In the genomic region with DNA sequence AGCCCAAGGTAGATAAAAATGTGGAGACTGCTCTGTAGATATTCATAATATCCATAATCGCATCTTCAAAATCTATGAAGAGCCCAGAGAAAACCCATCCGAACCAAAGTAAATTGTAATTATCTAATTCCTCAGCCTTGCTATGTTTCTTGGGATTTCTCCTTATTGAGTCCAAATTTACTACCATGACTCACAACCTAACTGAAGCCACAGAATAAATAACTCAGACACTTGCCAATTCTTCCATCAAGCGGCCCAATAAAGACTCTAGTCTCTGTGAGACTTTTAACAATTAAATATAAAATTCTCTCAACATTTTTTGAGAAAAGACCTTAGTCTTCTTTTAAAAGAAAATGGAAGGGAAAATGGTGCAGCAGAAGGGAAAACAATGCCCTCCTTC, we compare ENCODE assay signal across 21 cellular contexts.
DNase-seq lines count a peak whose midpoint lies in the region; ATAC-seq and TF ChIP-seq lines count a peak whose summit lies in the region.
"Had no signal": no experiment of that assay in that cellular context is flagged by ENCODE, and none has a peak within 500 bp of the region (broad histone marks: within the 10 kb centered on the region; RNA-seq: fewer than 3 reads in every experiment).

No MANE protein-coding gene starts in this region.

- H3K9ac ChIP-seq in H9 (ENCODE audit: extremely low read depth, insufficient read length, low read length) = no peak overlapping the region

- H3K4me3 Mint-ChIP-seq in endothelial cell (ENCODE audit: unreplicated experiment) (no peak overlapping the region), H9 (no peak overlapping the region)
- H3K4me3 Mint-ChIP-seq: CD8-positive, alpha-beta T cell had no signal

- H3K23ac ChIP-seq in H9 (ENCODE audit: insufficient read length, low read depth, low read length) = no peak overlapping the region

- H3K4me1 ChIP-seq in aorta (ENCODE audit: control insufficient read depth in 1 of 2, insufficient read depth in 2 of 2, low read length in 2 of 2) (no peaks in the 10 kb centered on the region), H9 (ENCODE audit: insufficient read depth, low read length) (no peaks in the 10 kb centered on the region)

- H3K79me1 ChIP-seq in H9 (ENCODE audit: insufficient read depth, low read depth, low read length, poor library complexity, severe bottlenecking) = no peaks in the 10 kb centered on the region

- no peak overlapping the region for H2AFZ ChIP-seq in H9 (ENCODE audit: low read length)

- H3K79me2 ChIP-seq in H9 (ENCODE audit: insufficient read depth, low read length) = no peaks in the 10 kb centered on the region

- no peak overlapping the region for H3K4me3 ChIP-seq in aorta (ENCODE audit: low read length in 2 of 2)
- H3K4me3 ChIP-seq: Peyer's patch had no signal

- no peaks in the 10 kb centered on the region for H4K20me1 ChIP-seq in H9 (ENCODE audit: control insufficient read depth, insufficient read depth, insufficient read length)

- H3K27me3 ChIP-seq in aorta (ENCODE audit: control insufficient read depth in 1 of 2, insufficient read depth in 2 of 2, low read length in 1 of 2) (no peaks in the 10 kb centered on the region), H9 (ENCODE audit: insufficient read depth, low read length) (no peaks in the 10 kb centered on the region)
- H3K27me3 ChIP-seq: Peyer's patch had no signal

- no peak overlapping the region for H3K56ac ChIP-seq in H9 (ENCODE audit: insufficient read length, low read depth, low read length)

- no peaks in the 10 kb centered on the region for H3K36me3 Mint-ChIP-seq in endothelial cell (ENCODE audit: low read depth, unreplicated experiment)
- H3K36me3 Mint-ChIP-seq in H9 (ENCODE audit: insufficient read depth in 1 of 3, low read depth in 3 of 3) = no peaks in the 10 kb centered on the region
- H3K36me3 Mint-ChIP-seq: CD8-positive, alpha-beta T cell had no signal

- H3T11ph ChIP-seq in H9 (ENCODE audit: low read length) = no peak overlapping the region

- H4K91ac ChIP-seq in H9 (ENCODE audit: insufficient read length, low read depth, low read length) = no peak overlapping the region

- H3K27me3 Mint-ChIP-seq in endothelial cell (ENCODE audit: unreplicated experiment) (no peaks in the 10 kb centered on the region), H9 (ENCODE audit: low read depth) (no peaks in the 10 kb centered on the region)

- H2BK15ac ChIP-seq in H9 (ENCODE audit: low read depth, low read length) = no peak overlapping the region

- H3K14ac ChIP-seq in H9 (ENCODE audit: insufficient read depth, low read length) = no peak overlapping the region

- H2BK12ac ChIP-seq in H9 (ENCODE audit: insufficient read length, low read depth, low read length) = no peak overlapping the region

- no peak overlapping the region for H4K8ac ChIP-seq in H9 (replicated peaks; ENCODE audit: insufficient read length, low read depth, low read length)

- DNase-seq in left ventricle myocardium superior = no peak
- no peak for DNase-seq in Right ventricle myocardium inferior (ENCODE audit: missing footprints)
- DNase-seq in endothelial cell (ENCODE audit: low spot score) = no peak
- DNase-seq in renal cortical epithelial cell (ENCODE audit: low read depth) = peak; percentile 78
- no peak for DNase-seq in aorta
- DNase-seq in SIG-M5 (lab: John Stamatoyannopoulos, UW) = no peak
- no peak for DNase-seq in H9
- DNase-seq in LoVo (ENCODE audit: low spot score) = no peak
- DNase-seq: AML-193; C1 segment of cervical spinal cord; CD8-positive, alpha-beta T cell; GOT3; Kasumi-1; NCI-H1105; NCI-H2029 treated with DMSO at 0.1 percent for 48 hours; NCI-H345; NCI-H524; NCI-H774; NK-92 treated with Interleukin-12 subunit alpha and Interleukin-12 subunit beta, amount 100 ng/mL, for 24 hours; Peyer's patch had no signal

- no peak overlapping the region for H2BK5ac ChIP-seq in H9 (ENCODE audit: insufficient read length, low read length)

- 37 to 44% methylated on average over 3 of the region's 3 CpGs for WGBS in aorta, 2 donors
- no CpG with 5 or more reads among the region's 3 CpGs for WGBS in H9 (ENCODE audit: extremely low coverage, insufficient read length, low lambda C conversion rate)

- no peaks in the 10 kb centered on the region for H3K23me2 ChIP-seq in H9 (ENCODE audit: insufficient read length, low read depth, low read length, poor library complexity, severe bottlenecking)

- H3K4me2 ChIP-seq in H9 (ENCODE audit: insufficient read depth, insufficient read length, low read length) = no peak overlapping the region

- H2BK120ac ChIP-seq in H9 (ENCODE audit: low read depth, low read length, poor library complexity, severe bottlenecking) = no peak overlapping the region

- no peak overlapping the region for H3K4ac ChIP-seq in H9 (ENCODE audit: low read depth, low read length)

- no peak overlapping the region for H3K18ac ChIP-seq in H9 (ENCODE audit: insufficient read length, low read depth, low read length)

- no peak overlapping the region for H4K5ac ChIP-seq in H9 (ENCODE audit: insufficient read length, low read depth, low read length)

- H2BK20ac ChIP-seq in H9 (ENCODE audit: low read depth, low read length, poor library complexity, severe bottlenecking) = no peak overlapping the region

- H3K9me3 ChIP-seq in aorta (ENCODE audit: control insufficient read depth, low read length) (no peaks in the 10 kb centered on the region), H9 (ENCODE audit: control insufficient read depth, low read depth, low read length) (no peaks in the 10 kb centered on the region)
- H3K9me3 ChIP-seq: Peyer's patch had no signal

- intact Hi-C loops in left ventricle myocardium superior (cut with micrococcal nuclease) (no loop called here), Right ventricle myocardium inferior (cut with DNase I) (no loop called here), aorta (cut with DNase I) (no loop called here)

- no peaks in the 10 kb centered on the region for H3K9me3 Mint-ChIP-seq in endothelial cell (ENCODE audit: unreplicated experiment)
- H3K9me3 Mint-ChIP-seq in H9 = no peaks in the 10 kb centered on the region
- H3K9me3 Mint-ChIP-seq: CD8-positive, alpha-beta T cell had no signal

- no peak overlapping the region for H3K27ac ChIP-seq in aorta (ENCODE audit: low read depth in 1 of 2, low read length in 2 of 2)
- H3K27ac ChIP-seq in H9 (ENCODE audit: insufficient read length, low read depth, low read length) = no peak overlapping the region
- H3K27ac ChIP-seq: Peyer's patch had no signal

- TF ChIP-seq CTCF in endothelial cell (IDR thresholded peaks at IDR 0.05; ENCODE audit: unreplicated experiment) (no peak), H9 (conservative IDR thresholded peaks at IDR 0.05) (no peak)

- H3K4me1 Mint-ChIP-seq in endothelial cell (ENCODE audit: unreplicated experiment) (peaks cover 30% of the 10 kb centered on the region), H9 (peaks cover 8 to 10% of the 10 kb centered on the region in 2 experiments; a peak in 3 of 4 replicates)

- ATAC-seq in left ventricle myocardium superior = peak; percentile 58
- ATAC-seq in Right ventricle myocardium inferior = no peak
- peak; percentile 33 for ATAC-seq in aorta (ENCODE audit: low FRiP score)
- ATAC-seq: CD8-positive, alpha-beta T cell; HCT116 had no signal

- H3K27ac Mint-ChIP-seq in endothelial cell (ENCODE audit: unreplicated experiment) (peak overlapping the region; percentile 26), H9 (no peak overlapping the region)
- H3K27ac Mint-ChIP-seq: CD8-positive, alpha-beta T cell had no signal

- no peaks in the 10 kb centered on the region for H3K36me3 ChIP-seq in aorta (ENCODE audit: control insufficient read depth in 1 of 2, insufficient read depth in 2 of 2, low read length in 1 of 2)
- H3K36me3 ChIP-seq: Peyer's patch had no signal

- no peak overlapping the region for H2AK5ac ChIP-seq in H9 (ENCODE audit: insufficient read length, low read length)
